In genomic region chr6:33019358-33019757, GRCh38 we compare ENCODE assay signal across 2 cellular contexts.
TF ChIP-seq lines count a peak whose summit lies in the region.

No MANE protein-coding gene starts in this region.

TF ChIP-seq in IMR-90, 13 proteins besides CTCF, POLR2A, EP300 and RAD21:
- no peak for TF ChIP-seq RCOR1 (IDR thresholded peaks at IDR 0.05; ENCODE audit: insufficient replicate concordance, low read length)
- no peak for TF ChIP-seq SMC3 (IDR thresholded peaks at IDR 0.05; ENCODE audit: low read depth, low read length)
- TF ChIP-seq MAZ (IDR thresholded peaks at IDR 0.05; ENCODE audit: borderline replicate concordance, low read depth, low read length): no peak
- no peak for TF ChIP-seq USF2 (IDR thresholded peaks at IDR 0.05; ENCODE audit: low read depth, low read length)

TF ChIP-seq in endothelial cell of umbilical vein, 7 proteins besides CTCF, POLR2A, EP300 and RAD21:
- TF ChIP-seq JUN (IDR thresholded peaks at IDR 0.05; ENCODE audit: borderline replicate concordance, insufficient read depth, insufficient read length, low read depth) (no peak), MAX (IDR thresholded peaks at IDR 0.05; ENCODE audit: insufficient read depth, insufficient read length) (no peak), GATA2 (IDR thresholded peaks at IDR 0.05; ENCODE audit: insufficient read depth, insufficient read length, low read depth, low read length) (no peak), FOS (IDR thresholded peaks at IDR 0.05; ENCODE audit: borderline replicate concordance, insufficient read depth, low read length) (no peak), EZH2 (IDR thresholded peaks at IDR 0.05; ENCODE audit: borderline replicate concordance, low read depth, low read length, severe bottlenecking) (no peak), POLR2AphosphoS5 (IDR thresholded peaks at IDR 0.05; ENCODE audit: insufficient read depth, low read depth, low read length) (no peak), MYC (IDR thresholded peaks at IDR 0.05; ENCODE audit: low read depth, low read length) (no peak)
